ENCODE assay signal across 18 cellular contexts in genomic region chr1:44592208-44593145, GRCh38.
DNase-seq lines count a peak whose midpoint lies in the region; ATAC-seq and TF ChIP-seq lines count a peak whose summit lies in the region.
"Had no signal": no experiment of that assay in that cellular context is flagged by ENCODE, and none has a peak within 500 bp of the region (broad histone marks: within the 10 kb centered on the region; RNA-seq: fewer than 3 reads in every experiment).

No MANE protein-coding gene starts in this region.

- H3K4me3 ChIP-seq in WERI-Rb-1 (ENCODE audit: low read depth, low read length): no peak overlapping the region
- H3K4me3 ChIP-seq in neuronal stem cell (ENCODE audit: low read length in 2 of 2): no peak overlapping the region
- no peak overlapping the region for H3K4me3 ChIP-seq in psoas muscle
- no peak overlapping the region for H3K4me3 ChIP-seq in coronary artery
- H3K4me3 ChIP-seq: BLaER1 treated with 17β-estradiol and CSF1 and Interleukin-3, amounts not matched to agents 10 nM and 100 nM; left lung; upper lobe of left lung had no signal

- H3K14ac ChIP-seq in neuronal stem cell (ENCODE audit: low read length): no peak overlapping the region

- ATAC-seq in psoas muscle: no peak
- ATAC-seq: HepG2, left lung, Right ventricle myocardium inferior, T-cell had no signal

- TF ChIP-seq CTCF in WERI-Rb-1 (IDR thresholded peaks at IDR 0.05; ENCODE audit: low read depth, low read length) (0 out of 2 replicates have a peak, but pooled peaks have one; percentile 7), psoas muscle (IDR thresholded peaks at IDR 0.05) (no peak), coronary artery (IDR thresholded peaks at IDR 0.05) (no peak)

- intact Hi-C loops in head of caudate nucleus (cut with DNase I): loop anchor here (2.0 to 10.0 kb wide), 3 partner anchors 92 to 218 kb away; partner anchors contain the start of gene RNF220
- intact Hi-C loops in psoas muscle (cut with DNase I): loop anchor here (10.0 kb wide), 1 partner anchor 588 kb away; no protein-coding TSS in a partner anchor

- H3K9ac ChIP-seq in neuronal stem cell (ENCODE audit: low read depth, low read length, poor library complexity): no peak overlapping the region
- H3K9ac ChIP-seq: BLaER1 treated with 17β-estradiol and CSF1 and Interleukin-3, amounts not matched to agents 10 nM and 100 nM had no signal

- no peaks in the 10 kb centered on the region for H3K79me1 ChIP-seq in neuronal stem cell (ENCODE audit: low read depth, low read length)

- H2BK5ac ChIP-seq in neuronal stem cell (ENCODE audit: low read length): no peak overlapping the region

- H2BK15ac ChIP-seq in neuronal stem cell (ENCODE audit: low read length): no peak overlapping the region

- DNase-seq in C1 segment of cervical spinal cord (lab: John Stamatoyannopoulos, UW) (peak in 13 of 14 donors; percentile 8 to 95 (median 88)), WERI-Rb-1 (no peak), head of caudate nucleus (peak; percentile 85 to 98 (median 95)), neuronal stem cell (ENCODE audit: low spot score) (no peak), RPMI8226 (no peak), NOMO-1 treated with DMSO at 0.1 percent for 48 hours (lab: John Stamatoyannopoulos, UW; ENCODE audit: unreplicated experiment) (no peak), psoas muscle (no peak), coronary artery (ENCODE audit: low spot score) (no peak)
- DNase-seq: activated CD4-positive, alpha-beta T cell treated with anti-CD3 and anti-CD28 coated beads, Interleukin-2, amount 50 U/mL, for 1 hour; activated naive CD4-positive, alpha-beta T cell; cortex of kidney; left lung; NCI-H2029; T-cell; upper lobe of left lung had no signal

- H3K4me2 ChIP-seq in neuronal stem cell (ENCODE audit: insufficient read depth, low read length, poor library complexity, severe bottlenecking): no peak overlapping the region

- no peak overlapping the region for H3K4ac ChIP-seq in neuronal stem cell (ENCODE audit: low read length)

- no peak overlapping the region for H2BK12ac ChIP-seq in neuronal stem cell (ENCODE audit: low read length)

- no peaks in the 10 kb centered on the region for H3K27me3 ChIP-seq in WERI-Rb-1 (ENCODE audit: insufficient read depth, low read depth, severe bottlenecking)
- peaks cover 0 to 5% (median 0%) of the 10 kb centered on the region in 3 experiments for H3K27me3 ChIP-seq in neuronal stem cell (ENCODE audit: control insufficient read depth in 3 of 3, insufficient read depth in 3 of 3, low read depth in 1 of 3, low read length in 3 of 3)
- peaks cover 0 to 2% (median 1%) of the 10 kb centered on the region in 3 donors for H3K27me3 ChIP-seq in psoas muscle (ENCODE audit: insufficient read depth in 3 of 3, low read length in 2 of 3)
- H3K27me3 ChIP-seq: BLaER1 treated with 17β-estradiol and CSF1 and Interleukin-3, amounts not matched to agents 10 nM and 100 nM; left lung; upper lobe of left lung had no signal

- WGBS in neuronal stem cell (ENCODE audit: extremely low coverage in 2 of 2, insufficient read length in 2 of 2, insufficient replicate concordance in 1 of 2), 2 donors: no CpG with 5 or more reads among the region's 12 CpGs
- 75 to 81% (median 77%) methylated on average over 12 of the region's 12 CpGs for WGBS in psoas muscle, 3 donors

- peak overlapping the region; percentile 54 for H4K8ac ChIP-seq in neuronal stem cell (ENCODE audit: low read depth, low read length)

- H3K18ac ChIP-seq in neuronal stem cell (ENCODE audit: low read length): peak overlapping the region; percentile 79

- H3K27ac ChIP-seq in WERI-Rb-1 (no peak overlapping the region), neuronal stem cell (replicated peaks; ENCODE audit: low read length) (no peak overlapping the region), psoas muscle (no peak overlapping the region), coronary artery (no peak overlapping the region)
- H3K27ac ChIP-seq: left lung, upper lobe of left lung had no signal

- H3K9me3 ChIP-seq in WERI-Rb-1 (ENCODE audit: severe bottlenecking) (no peaks in the 10 kb centered on the region), neuronal stem cell (replicated peaks in 1 of 2; ENCODE audit: control insufficient read depth in 2 of 2, insufficient read depth in 1 of 2, low read depth in 1 of 2, low read length in 2 of 2) (no peaks in the 10 kb centered on the region), psoas muscle (no peaks in the 10 kb centered on the region)
- H3K9me3 ChIP-seq: BLaER1 treated with 17β-estradiol and CSF1 and Interleukin-3, amounts not matched to agents 10 nM and 100 nM; left lung; upper lobe of left lung had no signal

- no peak overlapping the region for H2AFZ ChIP-seq in neuronal stem cell (ENCODE audit: low read length)

- no peak overlapping the region for H3K23ac ChIP-seq in neuronal stem cell (ENCODE audit: low read depth, low read length, poor library complexity)

- peaks cover 4 to 12% of the 10 kb centered on the region in 2 donors for H3K4me1 ChIP-seq in neuronal stem cell (ENCODE audit: control insufficient read depth in 2 of 2, insufficient read depth in 1 of 2, low read depth in 1 of 2, low read length in 2 of 2)
- H3K4me1 ChIP-seq in psoas muscle: no peaks in the 10 kb centered on the region
- H3K4me1 ChIP-seq: left lung had no signal

- no peaks in the 10 kb centered on the region for H3K36me3 ChIP-seq in WERI-Rb-1
- peaks cover 0 to 6% of the 10 kb centered on the region in 2 donors for H3K36me3 ChIP-seq in neuronal stem cell (replicated peaks in 1 of 2; ENCODE audit: control insufficient read depth in 2 of 2, insufficient read depth in 2 of 2, low read length in 2 of 2)
- H3K36me3 ChIP-seq in psoas muscle (ENCODE audit: insufficient read depth in 1 of 2, low read depth in 1 of 2): no peaks in the 10 kb centered on the region
- H3K36me3 ChIP-seq: BLaER1 treated with 17β-estradiol and CSF1 and Interleukin-3, amounts not matched to agents 10 nM and 100 nM; left lung; upper lobe of left lung had no signal

- no peak overlapping the region for H4K91ac ChIP-seq in neuronal stem cell (ENCODE audit: low read depth, low read length, poor library complexity)

- no peak overlapping the region for H2BK120ac ChIP-seq in neuronal stem cell (ENCODE audit: low read depth, low read length)

- H2AK5ac ChIP-seq in neuronal stem cell (ENCODE audit: low read depth, low read length): no peak overlapping the region

Comparison
In these comparisons a context has a peak if more than half of its experiments do, and no peak if none do; other contexts are left out.
1. DNase-seq: peak in C1 segment of cervical spinal cord (13 of 14) and head of caudate nucleus (42 of 42); none in WERI-Rb-1 (single experiment), neuronal stem cell (single experiment), RPMI8226 (single experiment), NOMO-1 treated with DMSO at 0.1 percent for 48 hours (single experiment), psoas muscle (0 of 2) and coronary artery (single experiment).